Comparison of ENCODE assay signal across 8 cellular contexts in the genomic region with DNA sequence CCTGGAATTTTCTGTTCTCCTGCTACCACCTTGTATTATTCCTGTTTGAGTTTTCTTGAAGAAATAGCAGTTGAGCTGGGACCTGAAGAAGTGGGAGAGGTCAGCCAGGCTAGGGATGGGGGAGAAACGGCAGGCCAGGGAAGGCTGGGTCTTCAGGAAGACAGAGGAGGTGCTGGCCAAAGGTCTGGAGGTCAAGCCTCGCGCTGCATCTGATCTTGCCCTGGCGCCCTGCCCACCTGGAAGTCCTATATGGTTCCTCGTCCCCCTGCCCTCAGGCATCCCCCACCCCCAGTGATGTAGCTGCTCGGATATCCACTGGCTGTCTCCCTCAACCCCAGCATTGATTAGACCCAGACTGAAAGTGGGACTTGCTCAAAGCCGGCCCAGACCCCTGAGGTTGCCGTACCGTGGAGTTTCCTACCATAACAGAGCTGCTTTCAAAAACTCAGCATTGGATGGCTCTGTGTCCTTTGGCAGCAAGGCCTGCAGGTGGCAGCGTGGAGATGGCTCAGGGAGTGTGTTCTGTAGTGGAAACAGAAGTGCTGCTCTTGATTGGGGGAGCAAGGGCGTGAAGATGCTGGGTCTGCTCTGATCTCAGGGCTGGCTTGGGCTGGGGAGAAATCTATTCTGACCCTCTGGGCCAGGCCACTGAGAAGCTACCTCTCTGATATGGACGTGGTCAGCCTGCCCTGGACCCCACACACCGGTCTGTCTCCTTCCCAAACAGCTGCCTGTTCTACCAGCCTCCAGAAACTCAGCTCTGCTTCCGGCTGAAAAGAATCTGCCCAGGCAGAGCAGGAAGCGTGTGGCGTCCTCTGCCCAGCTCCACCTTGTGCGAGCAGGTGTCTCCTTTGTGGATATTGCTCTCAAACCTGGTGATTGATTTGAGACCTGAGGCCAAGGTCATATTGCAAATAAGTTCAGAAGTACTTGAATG.
DNase-seq lines count a peak whose midpoint lies in the region; ATAC-seq and TF ChIP-seq lines count a peak whose summit lies in the region.

No MANE protein-coding gene starts in this region.

- peak; percentile 88 for DNase-seq in BE2C
- peak; percentile 56 for DNase-seq in GM19238 (ENCODE audit: insufficient read length, low spot score)
- peak; percentile 84 to 96 for DNase-seq in Kasumi-1 (lab: John Stamatoyannopoulos, UW)
- peak; percentile 69 for DNase-seq in PC-3
- DNase-seq in Right ventricle myocardium superior: peak; percentile 65
- DNase-seq in prostate gland (ENCODE audit: low spot score): peak; percentile 58

- H3K36me3 Mint-ChIP-seq in activated naive CD4-positive, alpha-beta T cell treated with anti-CD3 and anti-CD28 coated beads, Interleukin-2, amount 50 U/mL, for 24 hours: peaks cover 2% of the 10 kb centered on the region

- TF ChIP-seq CTCF in BE2C (IDR thresholded peaks at IDR 0.05; ENCODE audit: low read depth, low read length) (peak; percentile 98), PC-3 (conservative IDR thresholded peaks at IDR 0.05; ENCODE audit: low read depth, low read length) (peak; percentile 90), prostate gland (IDR thresholded peaks at IDR 0.05) (peak in 3 of 4 experiments; percentile 42 to 69 (median 62))

- WGBS in prostate gland: 50% methylated on average over 17 of the region's 17 CpGs

- H3K79me2 ChIP-seq in PC-3 (ENCODE audit: low read length): no peaks in the 10 kb centered on the region

- H3K9me2 ChIP-seq in PC-3 (replicated peaks; ENCODE audit: low read length): no peaks in the 10 kb centered on the region

- CTCF ChIA-PET in PC-3 (lab: Charles Lee): interaction anchor here (0.5 to 1.5 kb wide), 5 partner anchors 42 to 1627 kb away, joined by 3 to 12 read pairs (median 4); no protein-coding TSS in a partner anchor

- peaks cover 8% of the 10 kb centered on the region for H3K4me1 ChIP-seq in BE2C
- H3K4me1 ChIP-seq in PC-3 (ENCODE audit: insufficient read depth, low read length): peaks cover 9% of the 10 kb centered on the region
- peaks cover 6% of the 10 kb centered on the region for H3K4me1 ChIP-seq in prostate gland (replicated peaks)

- TF ChIP-seq POLR2A in prostate gland (IDR thresholded peaks at IDR 0.05): no peak

- peak overlapping the region; percentile 68 for H3K27ac Mint-ChIP-seq in activated naive CD4-positive, alpha-beta T cell treated with anti-CD3 and anti-CD28 coated beads, Interleukin-2, amount 50 U/mL, for 24 hours

- H3K36me3 ChIP-seq in BE2C (no peaks in the 10 kb centered on the region), PC-3 (ENCODE audit: low read depth, low read length) (peaks cover 3% of the 10 kb centered on the region; the same call in 1 of the 2 replicates), prostate gland (no peaks in the 10 kb centered on the region)

- H3K9ac ChIP-seq in PC-3 (ENCODE audit: low read length): no peak overlapping the region

- ATAC-seq in PC-3: peak; percentile 77
- ATAC-seq in Right ventricle myocardium superior (ENCODE audit: poor library complexity): peak; percentile 78
- no peak for ATAC-seq in HG02840 (IDR thresholded peaks at IDR 0.05; ENCODE audit: low FRiP score, unreplicated experiment)

- intact Hi-C loops in PC-3 (cut with micrococcal nuclease) (loop anchor here (1.0 to 10.0 kb wide), 3 partner anchors 172 to 367 kb away; no protein-coding TSS in a partner anchor), Right ventricle myocardium superior (cut with DNase I) (loop anchor here (2.0 kb wide), 1 partner anchor 179 kb away; no protein-coding TSS in a partner anchor), prostate gland (cut with DNase I) (no loop called here)

- no TSS peak for BruUV-seq in PC-3 (replicated peaks; lab: Mats Ljungman, UMichigan)

- POLR2A ChIA-PET in PC-3 (lab: Charles Lee; ENCODE audit: unreplicated experiment): interaction anchor here (0.6 kb wide), 1 partner anchor 108 kb away, joined by 3 read pairs; no protein-coding TSS in a partner anchor

- H3K4me2 ChIP-seq in PC-3 (ENCODE audit: low read length): no peak overlapping the region

- H3K9me3 ChIP-seq in BE2C (no peaks in the 10 kb centered on the region), PC-3 (ENCODE audit: low read length) (no peaks in the 10 kb centered on the region), prostate gland (no peaks in the 10 kb centered on the region)

- H4K20me1 ChIP-seq in PC-3 (ENCODE audit: low read length): no peaks in the 10 kb centered on the region

- H3F3A ChIP-seq in PC-3 (ENCODE audit: low read length, unreplicated experiment): no peaks in the 10 kb centered on the region

- H3K9me3 Mint-ChIP-seq in activated naive CD4-positive, alpha-beta T cell treated with anti-CD3 and anti-CD28 coated beads, Interleukin-2, amount 50 U/mL, for 24 hours: no peaks in the 10 kb centered on the region

- no peak overlapping the region for H3K4me3 ChIP-seq in BE2C (ENCODE audit: low read depth, low read length)
- no peak overlapping the region for H3K4me3 ChIP-seq in PC-3 (ENCODE audit: low read length)
- no peak overlapping the region for H3K4me3 ChIP-seq in prostate gland

- no peak overlapping the region for H3K27ac ChIP-seq in PC-3 (ENCODE audit: low read length)
- H3K27ac ChIP-seq in prostate gland: no peak overlapping the region

- H3K27me3 ChIP-seq in BE2C (no peaks in the 10 kb centered on the region), PC-3 (ENCODE audit: low read length) (no peaks in the 10 kb centered on the region), prostate gland (replicated peaks; ENCODE audit: insufficient read depth) (no peaks in the 10 kb centered on the region)

- H3K27me3 Mint-ChIP-seq in activated naive CD4-positive, alpha-beta T cell treated with anti-CD3 and anti-CD28 coated beads, Interleukin-2, amount 50 U/mL, for 24 hours: no peaks in the 10 kb centered on the region

- no peak overlapping the region for H3K4me3 Mint-ChIP-seq in activated naive CD4-positive, alpha-beta T cell treated with anti-CD3 and anti-CD28 coated beads, Interleukin-2, amount 50 U/mL, for 24 hours

- no peak overlapping the region for H2AFZ ChIP-seq in PC-3 (ENCODE audit: low read length)

- H3K4me1 Mint-ChIP-seq in activated naive CD4-positive, alpha-beta T cell treated with anti-CD3 and anti-CD28 coated beads, Interleukin-2, amount 50 U/mL, for 24 hours: peaks cover 23% of the 10 kb centered on the region
